8 cellular contexts compared by ENCODE assay signal in genomic region chr16:50683689-50684374, GRCh38.
DNase-seq lines count a peak whose midpoint lies in the region; ATAC-seq lines count a peak whose summit lies in the region.

No MANE protein-coding gene starts in this region.

- DNase-seq in activated CD4-positive, alpha-beta T cell treated with anti-CD3 and anti-CD28 coated beads for 48 hours, result peak; percentile 65
- DNase-seq in activated CD4-positive, alpha-beta T cell treated with anti-CD3 and anti-CD28 coated beads, Interleukin-2, amount 50 U/mL, for 4 hours, result no peak
- DNase-seq in SIG-M5 treated with dmso at 0.1 percent for 504 hours (lab: John Stamatoyannopoulos, UW; ENCODE audit: unreplicated experiment) (peak; percentile 80), germinal center (ENCODE audit: low spot score) (peak; percentile 59), DMS114 treated with DMSO at 0.1 percent for 48 hours (lab: John Stamatoyannopoulos, UW; ENCODE audit: unreplicated experiment) (no peak), NCI-H2196 treated with DMSO at 0.1 percent for 48 hours (lab: John Stamatoyannopoulos, UW; ENCODE audit: unreplicated experiment) (no peak), DMS53 (lab: John Stamatoyannopoulos, UW) (no peak)

- ATAC-seq in HG02885 (IDR thresholded peaks at IDR 0.05; ENCODE audit: poor library complexity, unreplicated experiment), result peak; percentile 70

Comparison
In these comparisons a context has a peak if more than half of its experiments do, and no peak if none do; other contexts are left out.
1. DNase-seq: peak in activated CD4-positive, alpha-beta T cell treated with anti-CD3 and anti-CD28 coated beads for 48 hours (single experiment), SIG-M5 treated with dmso at 0.1 percent for 504 hours (single experiment) and germinal center (single experiment); none in activated CD4-positive, alpha-beta T cell treated with anti-CD3 and anti-CD28 coated beads, Interleukin-2, amount 50 U/mL, for 4 hours (0 of 2), DMS114 treated with DMSO at 0.1 percent for 48 hours (single experiment), NCI-H2196 treated with DMSO at 0.1 percent for 48 hours (single experiment) and DMS53 (single experiment).